ENCODE assay signal across 13 cellular contexts in the genomic region with DNA sequence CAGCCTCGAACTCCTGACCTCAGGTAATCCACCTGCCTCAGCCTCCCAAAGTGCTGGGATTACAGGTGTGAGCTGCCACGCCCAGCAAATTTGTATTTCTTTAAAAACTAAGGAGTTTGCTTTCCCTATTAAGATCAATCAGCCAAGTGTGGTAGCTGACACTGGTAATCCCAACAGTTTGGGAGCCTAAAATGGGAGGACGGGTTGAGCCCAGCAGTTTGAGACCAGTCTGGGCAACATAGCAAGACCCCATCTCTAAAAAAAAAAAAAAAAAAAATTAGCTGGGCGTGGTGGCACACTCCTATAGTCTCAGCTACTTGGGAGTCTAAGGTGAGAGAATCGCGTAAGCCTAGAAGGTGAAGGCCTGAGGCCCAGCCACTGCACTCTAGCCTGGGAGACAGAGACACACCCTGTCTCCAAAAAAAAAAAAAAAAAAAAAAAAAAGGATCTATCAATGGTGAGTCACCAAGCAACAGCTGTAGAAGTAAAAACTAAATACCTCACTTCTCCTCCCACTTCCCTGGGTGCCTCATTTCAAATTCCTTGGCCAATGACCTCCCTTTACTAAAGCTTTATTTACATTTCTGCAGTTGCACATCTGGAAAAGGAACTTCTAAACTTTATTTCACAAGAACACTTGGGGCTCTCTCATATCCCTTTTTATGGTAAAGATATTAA. TPM values are rescaled to one million over a fixed set of nuclear protein-coding genes. Genes with fewer than 3 reads are reported as not detected.
A peak's percentile ranks its signal among the peaks of the same experiment; 100 is the strongest.
DNase-seq lines count a peak whose midpoint lies in the region; ATAC-seq and TF ChIP-seq lines count a peak whose summit lies in the region.
"Had no signal": no experiment of that assay in that cellular context is flagged by ENCODE, and none has a peak within 500 bp of the region (broad histone marks: within the 10 kb centered on the region; RNA-seq: fewer than 3 reads in every experiment).

No MANE protein-coding gene starts in this region.

- H3K27me3 Mint-ChIP-seq in neural progenitor cell (ENCODE audit: insufficient read depth, low read depth): no peaks in the 10 kb centered on the region
- no peaks in the 10 kb centered on the region for H3K27me3 Mint-ChIP-seq in CD4-positive, alpha-beta T cell

- TF ChIP-seq CTCF in fibroblast of lung (conservative IDR thresholded peaks at IDR 0.05 in 1 of 2, IDR thresholded peaks at IDR 0.05 in 1 of 2; ENCODE audit: low read depth in 1 of 2, low read length in 2 of 2) (no peak), neural progenitor cell (IDR thresholded peaks at IDR 0.05) (no peak), ascending aorta (IDR thresholded peaks at IDR 0.05) (no peak)
- no peak for TF ChIP-seq CTCF in CD4-positive, alpha-beta T cell (IDR thresholded peaks at IDR 0.05)

- H3K9ac ChIP-seq in fibroblast of lung (ENCODE audit: insufficient read depth, low read length) (no peak overlapping the region), neural progenitor cell (no peak overlapping the region)

- POLR2A ChIA-PET in CD4-positive, alpha-beta T cell (lab: Charles Lee): no interaction called here

- H3K9me3 Mint-ChIP-seq in neural progenitor cell: no peaks in the 10 kb centered on the region
- no peaks in the 10 kb centered on the region for H3K9me3 Mint-ChIP-seq in CD4-positive, alpha-beta T cell
- H3K9me3 Mint-ChIP-seq: endodermal cell, natural killer cell had no signal

- no peak overlapping the region for H3K4me3 Mint-ChIP-seq in neural progenitor cell
- H3K4me3 Mint-ChIP-seq in CD4-positive, alpha-beta T cell: no peak overlapping the region
- H3K4me3 Mint-ChIP-seq: endodermal cell, natural killer cell had no signal

- peaks cover 29% of the 10 kb centered on the region for H3K4me1 Mint-ChIP-seq in neural progenitor cell
- no peaks in the 10 kb centered on the region for H3K4me1 Mint-ChIP-seq in CD4-positive, alpha-beta T cell (ENCODE audit: low read depth)

- CTCF ChIA-PET in CD4-positive, alpha-beta T cell (lab: Charles Lee): no interaction called here

- peak overlapping the region; percentile 89 for H3K4me2 ChIP-seq in fibroblast of lung (ENCODE audit: extremely low read depth, insufficient read depth, low read length)
- H3K4me2 ChIP-seq in neural progenitor cell: peak overlapping the region; percentile 32

- peak overlapping the region in 1 of 4 experiments; percentile 14 for H3K4me3 ChIP-seq in fibroblast of lung (replicated peaks in 1 of 4; ENCODE audit: control extremely low read depth in 1 of 4, insufficient read depth in 1 of 4, low read depth in 3 of 4, low read length in 4 of 4)
- no peak overlapping the region for H3K4me3 ChIP-seq in neural progenitor cell
- H3K4me3 ChIP-seq in ascending aorta: no peak overlapping the region

- H4K20me1 ChIP-seq in fibroblast of lung (ENCODE audit: control insufficient read depth, extremely low read depth, insufficient read depth, low read length): no peaks in the 10 kb centered on the region
- H4K20me1 ChIP-seq in neural progenitor cell (ENCODE audit: low read depth): no peaks in the 10 kb centered on the region

- H3K27ac ChIP-seq in fibroblast of lung (ENCODE audit: insufficient read depth, low read length) (peak overlapping the region; percentile 42), neural progenitor cell (no peak overlapping the region), ascending aorta (no peak overlapping the region)
- no peak overlapping the region for H3K27ac ChIP-seq in CD4-positive, alpha-beta T cell (ENCODE audit: low read depth, low read length)

- H3K79me2 ChIP-seq in fibroblast of lung (ENCODE audit: control insufficient read depth, insufficient read depth, low read length): no peaks in the 10 kb centered on the region
- no peaks in the 10 kb centered on the region for H3K79me2 ChIP-seq in neural progenitor cell (ENCODE audit: low read depth)

- H3K27me3 ChIP-seq in fibroblast of lung (ENCODE audit: control insufficient read depth, insufficient read depth, low read length): no peaks in the 10 kb centered on the region
- H3K27me3 ChIP-seq in neural progenitor cell: no peaks in the 10 kb centered on the region
- no peaks in the 10 kb centered on the region for H3K27me3 ChIP-seq in CD4-positive, alpha-beta T cell (ENCODE audit: control insufficient read depth, insufficient read depth, low read length)
- H3K27me3 ChIP-seq in ascending aorta: no peaks in the 10 kb centered on the region

- peaks cover 9% of the 10 kb centered on the region for H3F3A ChIP-seq in neural progenitor cell (ENCODE audit: low read depth)

- intact Hi-C loops in CD4-positive, alpha-beta T cell (cut with DNase I, micrococcal nuclease): no loop called here
- intact Hi-C loops in ascending aorta (cut with DNase I): no loop called here

- H3K4me1 ChIP-seq in fibroblast of lung (ENCODE audit: control insufficient read depth, extremely low read depth, insufficient read depth, low read length) (peaks cover 12% of the 10 kb centered on the region), neural progenitor cell (peaks cover 16% of the 10 kb centered on the region), ascending aorta (no peaks in the 10 kb centered on the region)

- ATAC-seq in GM19035 (IDR thresholded peaks at IDR 0.05; ENCODE audit: unreplicated experiment): no peak
- ATAC-seq in CD4-positive, alpha-beta T cell (ENCODE audit: poor library complexity): no peak
- ATAC-seq: natural killer cell had no signal

- H3K36me3 ChIP-seq in fibroblast of lung (ENCODE audit: control insufficient read depth, insufficient read depth, low read length) (no peaks in the 10 kb centered on the region), neural progenitor cell (no peaks in the 10 kb centered on the region), ascending aorta (no peaks in the 10 kb centered on the region)

- DNase-seq in ELR (ENCODE audit: low read depth): peak; percentile 66
- peak; percentile 37 to 42 for DNase-seq in NOMO-1 (lab: John Stamatoyannopoulos, UW; ENCODE audit: unreplicated experiment in 2 of 2)
- DNase-seq in fibroblast of lung (ENCODE audit: low read depth in 2 of 2): peak; percentile 84 to 96
- DNase-seq in neural progenitor cell (ENCODE audit: low spot score): no peak
- no peak for DNase-seq in midbrain (lab: John Stamatoyannopoulos, UW)
- DNase-seq in CD4-positive, alpha-beta T cell: no peak
- no peak for DNase-seq in ascending aorta (ENCODE audit: low spot score in 2 of 2)
- DNase-seq: activated CD8-positive, alpha-beta memory T cell treated with anti-CD3 and anti-CD28 coated beads, Interleukin-2, amount 50 U/mL, for 4 hours; natural killer cell; NCI-H187 treated with DMSO at 0.1 percent for 48 hours; stimulated activated CD8-positive, alpha-beta memory T cell treated with anti-CD3 and anti-CD28 coated beads, Interleukin-4, amount 100 ng/mL, for 48 hours had no signal

- H2AFZ ChIP-seq in fibroblast of lung (ENCODE audit: low read length) (no peak overlapping the region), neural progenitor cell (replicated peaks) (no peak overlapping the region)

- peak overlapping the region; percentile 47 for H3K27ac Mint-ChIP-seq in neural progenitor cell
- H3K27ac Mint-ChIP-seq in CD4-positive, alpha-beta T cell: no peak overlapping the region
- H3K27ac Mint-ChIP-seq: natural killer cell had no signal

- peaks cover 5% of the 10 kb centered on the region for H3K36me3 Mint-ChIP-seq in neural progenitor cell
- no peaks in the 10 kb centered on the region for H3K36me3 Mint-ChIP-seq in CD4-positive, alpha-beta T cell (ENCODE audit: low read depth)
- H3K36me3 Mint-ChIP-seq: natural killer cell had no signal

- H3K9me3 ChIP-seq in fibroblast of lung (ENCODE audit: control insufficient read depth, insufficient read depth, low read depth, low read length) (no peaks in the 10 kb centered on the region), neural progenitor cell (ENCODE audit: low read depth) (no peaks in the 10 kb centered on the region), ascending aorta (no peaks in the 10 kb centered on the region)
- no peaks in the 10 kb centered on the region for H3K9me3 ChIP-seq in CD4-positive, alpha-beta T cell (ENCODE audit: control insufficient read depth, low read length)

RNA-seq across cellular contexts. Expression of gene LDB2, which starts 54.5 kb away (rescaled TPM):
- 40.6 and 78.3 TPM in 2 replicates for total RNA-seq in fibroblast of lung
- polyA plus RNA-seq in fibroblast of lung: 41.6 and 65.2 TPM in 2 replicates
- 17.2 and 22.2 TPM in 2 replicates for polyA plus RNA-seq in fibroblast of lung (2012)
- 156 and 160 TPM in 2 replicates for polyA minus RNA-seq in fibroblast of lung (ENCODE audit: low replicate concordance)
- total RNA-seq in neural progenitor cell (ENCODE audit: low replicate concordance): 13.2 and 24.3 TPM in 2 replicates
- not detected for total RNA-seq in CD4-positive, alpha-beta T cell
- 137 TPM for total RNA-seq in ascending aorta

Comparison
In these comparisons a context has a peak if more than half of its experiments do, and no peak if none do; other contexts are left out.
1. DNase-seq: peak in ELR (single experiment), NOMO-1 (2 of 2) and fibroblast of lung (2 of 2); none in neural progenitor cell (single experiment), midbrain (single experiment), CD4-positive, alpha-beta T cell (0 of 10) and ascending aorta (0 of 2).
2. RNA of gene LDB2, which starts 54.5 kb away (total RNA-seq): 137 TPM in ascending aorta (single experiment), 40.6 to 78.3 TPM in fibroblast of lung and 13.2 to 24.3 TPM in neural progenitor cell; not detected in CD4-positive, alpha-beta T cell; every median in the first group is over 10 times any median in the second.